Comparison of ENCODE assay signal across 8 cellular contexts in genomic region chr4:84582302-84582987, GRCh38. TPM values are rescaled to one million over a fixed set of nuclear protein-coding genes. Genes with fewer than 3 reads are reported as not detected.
DNase-seq lines count a peak whose midpoint lies in the region; ATAC-seq, FAIRE-seq and TF ChIP-seq lines count a peak whose summit lies in the region.

No MANE protein-coding gene starts in this region.

- DNase-seq in A549 (ENCODE audit: low read depth in 1 of 2, low spot score in 1 of 2) = peak; percentile 68
- DNase-seq in NCI-H524 (lab: John Stamatoyannopoulos, UW) = peak; percentile 44 to 68
- DNase-seq in activated CD4-positive, alpha-beta T cell treated with anti-CD3 and anti-CD28 coated beads, Interleukin-2, amount 50 U/mL, for 24 hours (ENCODE audit: low read depth in 1 of 2, low spot score in 1 of 2) = peak; percentile 67 to 79
- peak; percentile 71 to 80 for DNase-seq in stimulated activated CD4-positive, alpha-beta T cell treated with anti-CD3 and anti-CD28 coated beads, Interleukin-2, amount 100 ng/mL, for 48 hours

- H3K36me3 ChIP-seq in liver (ENCODE audit: control insufficient read depth in 4 of 4, insufficient read depth in 3 of 4, low read depth in 1 of 4, low read length in 3 of 4) = no peaks in the 10 kb centered on the region

- no peak for FAIRE-seq in A549 (lab: Jason Lieb, UNC)

- TF ChIP-seq RAD21 in A549 (conservative IDR thresholded peaks at IDR 0.05 in 1 of 2, IDR thresholded peaks at IDR 0.05 in 1 of 2) (no peak), liver (IDR thresholded peaks at IDR 0.05) (no peak)

- ATAC-seq in A549 (peak; percentile 80 to 88), GM18907 (IDR thresholded peaks at IDR 0.05; ENCODE audit: unreplicated experiment) (peak; percentile 83), HG03280 (IDR thresholded peaks at IDR 0.05; ENCODE audit: unreplicated experiment) (peak; percentile 83)

- no peak for TF ChIP-seq EP300 in A549 (IDR thresholded peaks at IDR 0.05)

- intact Hi-C loops in dendritic cell treated with granulocyte-macrophage colony-stimulating factor and Interleukin-4, amounts not matched to agents 40 ng/mL and 50 ng/mL, for 4 days (cut with micrococcal nuclease) = loop anchor here (5.0 kb wide), 2 partner anchors 100 to 385 kb away; partner anchors contain the start of gene WDFY3

- TF ChIP-seq CTCF in A549 (IDR thresholded peaks at IDR 0.05) = no peak
- TF ChIP-seq CTCF in liver (IDR thresholded peaks at IDR 0.05; ENCODE audit: low read depth, low read length, missing input control) = no peak

- H3K36me3 Mint-ChIP-seq in dendritic cell treated with granulocyte-macrophage colony-stimulating factor and Interleukin-4, amounts not matched to agents 40 ng/mL and 50 ng/mL, for 4 days (ENCODE audit: low read depth) = peaks cover 10% of the 10 kb centered on the region

- H3K9ac ChIP-seq in liver (ENCODE audit: low read depth in 1 of 2, low read length in 2 of 2) = no peak overlapping the region

- peaks cover 0 to 6% (median 1%) of the 10 kb centered on the region in 4 donors for H3K27me3 ChIP-seq in liver (ENCODE audit: control insufficient read depth in 4 of 4, insufficient read depth in 4 of 4, low read length in 3 of 4)

- no peak for TF ChIP-seq POLR2A in A549 (IDR thresholded peaks at IDR 0.05; ENCODE audit: low read length)

- peaks cover 50% of the 10 kb centered on the region for H3K27me3 Mint-ChIP-seq in dendritic cell treated with granulocyte-macrophage colony-stimulating factor and Interleukin-4, amounts not matched to agents 40 ng/mL and 50 ng/mL, for 4 days

- WGBS in A549 (ENCODE audit: missing lambda C conversion rate) = 27% methylated on average over 20 of the region's 56 CpGs
- WGBS in liver = 2% methylated on average over 56 of the region's 56 CpGs

- H3K4me3 Mint-ChIP-seq in dendritic cell treated with granulocyte-macrophage colony-stimulating factor and Interleukin-4, amounts not matched to agents 40 ng/mL and 50 ng/mL, for 4 days = peak overlapping the region; percentile 76

- POLR2A ChIA-PET in A549 (lab: Yijun Ruan, JAX) = no interaction called here

- H3K9me3 Mint-ChIP-seq in dendritic cell treated with granulocyte-macrophage colony-stimulating factor and Interleukin-4, amounts not matched to agents 40 ng/mL and 50 ng/mL, for 4 days = peaks cover 3% of the 10 kb centered on the region

- H3K4me1 ChIP-seq in A549 (no peaks in the 10 kb centered on the region), liver (ENCODE audit: control insufficient read depth in 4 of 4, insufficient read depth in 4 of 4, low read length in 3 of 4) (peaks cover 8 to 36% (median 31%) of the 10 kb centered on the region in 4 donors)

- peak overlapping the region in 1 of 2 experiments; percentile 74; a peak in 3 of 6 replicates for H3K27ac ChIP-seq in A549
- H3K27ac ChIP-seq in liver (ENCODE audit: low read depth in 1 of 2, low read length in 2 of 2) = no peak overlapping the region

- H3K27ac Mint-ChIP-seq in dendritic cell treated with granulocyte-macrophage colony-stimulating factor and Interleukin-4, amounts not matched to agents 40 ng/mL and 50 ng/mL, for 4 days = peak overlapping the region; percentile 70

- H3K9me3 ChIP-seq in A549 (no peaks in the 10 kb centered on the region), liver (ENCODE audit: control insufficient read depth in 4 of 4, low read length in 3 of 4) (no peaks in the 10 kb centered on the region)

- H3K4me3 ChIP-seq in A549 (peak overlapping the region; percentile 72), liver (ENCODE audit: low read depth in 1 of 3, low read length in 3 of 3) (peak overlapping the region in 2 of 3 donors; percentile 65 to 69)

- CTCF ChIA-PET in A549 (lab: Yijun Ruan, JAX) = interaction anchor here (0.9 to 1.2 kb wide), 2 partner anchors 167 to 389 kb away, joined by 3 to 4 read pairs; no protein-coding TSS in a partner anchor

- peak overlapping the region; percentile 98 for H3K4me2 ChIP-seq in A549

- peaks cover 31% of the 10 kb centered on the region for H3K4me1 Mint-ChIP-seq in dendritic cell treated with granulocyte-macrophage colony-stimulating factor and Interleukin-4, amounts not matched to agents 40 ng/mL and 50 ng/mL, for 4 days (ENCODE audit: low read depth)

TF ChIP-seq in A549, 52 proteins besides CTCF, POLR2A, EP300 and RAD21:
- TF ChIP-seq REST (IDR thresholded peaks at IDR 0.05) = no peak
- TF ChIP-seq E2F6 (IDR thresholded peaks at IDR 0.05; ENCODE audit: borderline replicate concordance, low read depth) = peak; percentile 34; the same call in 1 of the 2 replicates

TF ChIP-seq in liver, 16 proteins besides CTCF, POLR2A, EP300 and RAD21:
- TF ChIP-seq EGR1 (IDR thresholded peaks at IDR 0.05; ENCODE audit: low read depth in 2 of 2) (peak in 1 of 2 donors; percentile 65), JUND (IDR thresholded peaks at IDR 0.05) (peak in 1 of 2 donors; percentile 42), TAF1 (conservative IDR thresholded peaks at IDR 0.05) (no peak)
TF ChIP-seq in liver: peak in this region for 2.

RNA-seq across cellular contexts. Expression of gene CDS1, which starts 0.5 kb away (rescaled TPM):
- polyA plus RNA-seq in A549 (2011; rRNA removed) (1.1 and 1.4 TPM in 2 replicates), A549 (2017; fragmentation: RNase III; extraction: RNeasy Plus Mini Kit Qiagen cat#74134 plus additional on column Dnase treatment) (0.46 to 0.55 TPM (median 0.49 TPM) in 3 replicates), liver (under 1 TPM; 0.70 to 0.85 TPM)
- 0.20 and 0.25 TPM in 2 replicates for polyA plus RNA-seq in A549 (2012; cell fraction: cytosol; rRNA removed)
- polyA plus RNA-seq in A549 (2012; cell fraction: nucleus; rRNA removed) = 0.26 and 0.36 TPM in 2 replicates
- polyA minus RNA-seq in A549 (2011; rRNA and poly(A)+ RNA removed) = 0.68 and 0.95 TPM in 2 replicates
- total RNA-seq in liver = 1 to 10 TPM in 1 of 2 donors, under 1 TPM in 1; 0.56 to 3.6 TPM
